7 cellular contexts compared by ENCODE assay signal in the genomic region with DNA sequence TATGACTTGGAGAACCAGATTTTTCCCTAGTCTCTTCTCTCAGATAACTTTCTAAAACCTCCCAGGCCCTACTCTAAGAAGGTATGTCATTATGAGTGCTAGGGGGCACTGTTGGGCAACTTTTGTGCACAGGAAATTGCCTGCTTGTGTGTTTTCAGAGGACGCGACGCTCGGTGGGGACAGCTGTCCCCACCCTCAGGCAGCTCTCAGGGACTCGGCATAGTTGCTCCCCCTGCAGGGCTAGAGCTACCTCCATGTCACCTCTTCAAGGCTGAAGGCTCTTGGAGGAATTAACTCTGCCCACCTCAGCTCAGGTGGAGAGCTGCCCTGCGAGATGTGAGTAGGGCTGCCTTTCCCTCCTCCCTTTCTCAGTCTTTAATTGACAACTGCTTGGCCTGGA. TPM values are rescaled to one million over a fixed set of nuclear protein-coding genes. Genes with fewer than 3 reads are reported as not detected.
DNase-seq lines count a peak whose midpoint lies in the region; ATAC-seq and TF ChIP-seq lines count a peak whose summit lies in the region.

No MANE protein-coding gene starts in this region.

- no peak overlapping the region for H4K8ac ChIP-seq in mesendoderm (ENCODE audit: low read depth, low read length)

- H3K79me2 ChIP-seq in mesendoderm (ENCODE audit: control insufficient read depth, insufficient read depth, low read length) = no peaks in the 10 kb centered on the region

- peaks cover 2% of the 10 kb centered on the region for H3K36me3 Mint-ChIP-seq in T-helper 17 cell (ENCODE audit: low read depth)

- H3K4ac ChIP-seq in mesendoderm (ENCODE audit: low read depth, low read length) = no peak overlapping the region

- H3K4me1 Mint-ChIP-seq in T-helper 17 cell = peaks cover 11% of the 10 kb centered on the region

- no peak overlapping the region for H3K9ac ChIP-seq in mesendoderm (ENCODE audit: low read length)

- H3K23ac ChIP-seq in mesendoderm (ENCODE audit: low read length) = no peak overlapping the region

- TF ChIP-seq CTCF in HFF-Myc (IDR thresholded peaks at IDR 0.05; ENCODE audit: low read depth, low read length, missing control alignments) = peak; percentile 66
- TF ChIP-seq CTCF in testis (IDR thresholded peaks at IDR 0.05) = peak in 2 of 3 experiments; percentile 25 to 30

- no peak overlapping the region for H2BK120ac ChIP-seq in mesendoderm (ENCODE audit: low read depth, low read length)

- H2BK15ac ChIP-seq in mesendoderm (replicated peaks; ENCODE audit: low read depth) = no peak overlapping the region

- no peak for TF ChIP-seq POLR2A in testis (IDR thresholded peaks at IDR 0.05)

- no peak overlapping the region for H2BK5ac ChIP-seq in mesendoderm (ENCODE audit: low read length)

- H3K27ac ChIP-seq in mesendoderm (ENCODE audit: low read depth, low read length) = no peak overlapping the region
- no peak overlapping the region for H3K27ac ChIP-seq in testis

- peak overlapping the region; percentile 47 for H3K27ac Mint-ChIP-seq in T-helper 17 cell

- no peak overlapping the region for H3K56ac ChIP-seq in mesendoderm (ENCODE audit: low read length)

- no peak overlapping the region for H4K5ac ChIP-seq in mesendoderm (ENCODE audit: low read length)

- H3K27me3 ChIP-seq in mesendoderm (ENCODE audit: insufficient read depth, low read length, poor library complexity) (peaks cover 19% of the 10 kb centered on the region), testis (no peaks in the 10 kb centered on the region)

- H2AK5ac ChIP-seq in mesendoderm (ENCODE audit: low read length) = no peak overlapping the region

- H3K4me3 Mint-ChIP-seq in T-helper 17 cell = no peak overlapping the region

- peaks cover 61% of the 10 kb centered on the region for H3K27me3 Mint-ChIP-seq in T-helper 17 cell

- H3K36me3 ChIP-seq in mesendoderm (ENCODE audit: control insufficient read depth, insufficient read depth, low read length) (no peaks in the 10 kb centered on the region), testis (ENCODE audit: low read depth, missing control alignments) (no peaks in the 10 kb centered on the region)

- intact Hi-C loops in testis (cut with DNase I; ENCODE audit: low total_unique reads) = no loop called here

- peak; percentile 71 for ATAC-seq in T-helper 17 cell

- H3K9me3 ChIP-seq in T-helper 17 cell (ENCODE audit: control insufficient read depth, low read length, poor library complexity, severe bottlenecking) (no peaks in the 10 kb centered on the region), testis (no peaks in the 10 kb centered on the region)

- H3K18ac ChIP-seq in mesendoderm (ENCODE audit: low read length) = no peak overlapping the region

- H3K4me1 ChIP-seq in mesendoderm (ENCODE audit: control insufficient read depth, low read depth, low read length) (peaks cover 7% of the 10 kb centered on the region), testis (peaks cover 18% of the 10 kb centered on the region)

- no peak overlapping the region for H3K4me3 ChIP-seq in HFF-Myc (replicated peaks; ENCODE audit: low read depth, low read length)
- H3K4me3 ChIP-seq in mesendoderm (ENCODE audit: low read length) = no peak overlapping the region
- no peak overlapping the region for H3K4me3 ChIP-seq in testis

- DNase-seq in GM03348 (ENCODE audit: low spot score) (peak; percentile 62), HFF-Myc (ENCODE audit: extremely low read depth, low read depth) (no peak), NCI-H2081 treated with DMSO at 0.1 percent for 48 hours (lab: John Stamatoyannopoulos, UW) (peak; percentile 16), T-helper 17 cell (peak in 2 of 3 donors; percentile 10 to 13), mesendoderm (peak; percentile 98), testis (peak; percentile 66)
- peak; percentile 21 for DNase-seq in central memory CD4-positive, alpha-beta T cell

- H3K4me2 ChIP-seq in mesendoderm (ENCODE audit: low read length) = no peak overlapping the region

- no CpG with 5 or more reads among the region's 6 CpGs for WGBS in mesendoderm (ENCODE audit: extremely low coverage, insufficient coverage, low lambda C conversion rate)
- 61 to 63% methylated on average over 6 of the region's 6 CpGs for WGBS in testis, 2 donors

- H3K79me1 ChIP-seq in mesendoderm (ENCODE audit: low read length) = no peaks in the 10 kb centered on the region

RNA-seq across cellular contexts. Expression of gene TIFAB, which starts 10.2 kb away (rescaled TPM):
- under 1 TPM in 1 of 2 donors, not detected in 1; 0.13 TPM for total RNA-seq in T-helper 17 cell
- not detected for polyA plus RNA-seq in mesendoderm (2013, experiment 1 of 2)
- not detected for polyA plus RNA-seq in mesendoderm (2013, experiment 2 of 2)
- under 1 TPM; 0.06 to 0.16 TPM for total RNA-seq in testis
- 1.1 TPM for polyA plus RNA-seq in testis (ENCODE audit: insufficient read depth, low read depth, low replicate concordance)

RNA-seq across cellular contexts. Expression of gene DCANP1, which starts 15.2 kb away (rescaled TPM):
- total RNA-seq in T-helper 17 cell (under 1 TPM in 1 of 2 donors, not detected in 1; 0.16 TPM), testis (not detected)
- polyA plus RNA-seq in mesendoderm (2013, experiment 1 of 2) = not detected
- not detected for polyA plus RNA-seq in mesendoderm (2013, experiment 2 of 2)
- polyA plus RNA-seq in testis (ENCODE audit: insufficient read depth, low read depth, low replicate concordance) = not detected
